8 cellular contexts compared by ENCODE assay signal in the genomic region with DNA sequence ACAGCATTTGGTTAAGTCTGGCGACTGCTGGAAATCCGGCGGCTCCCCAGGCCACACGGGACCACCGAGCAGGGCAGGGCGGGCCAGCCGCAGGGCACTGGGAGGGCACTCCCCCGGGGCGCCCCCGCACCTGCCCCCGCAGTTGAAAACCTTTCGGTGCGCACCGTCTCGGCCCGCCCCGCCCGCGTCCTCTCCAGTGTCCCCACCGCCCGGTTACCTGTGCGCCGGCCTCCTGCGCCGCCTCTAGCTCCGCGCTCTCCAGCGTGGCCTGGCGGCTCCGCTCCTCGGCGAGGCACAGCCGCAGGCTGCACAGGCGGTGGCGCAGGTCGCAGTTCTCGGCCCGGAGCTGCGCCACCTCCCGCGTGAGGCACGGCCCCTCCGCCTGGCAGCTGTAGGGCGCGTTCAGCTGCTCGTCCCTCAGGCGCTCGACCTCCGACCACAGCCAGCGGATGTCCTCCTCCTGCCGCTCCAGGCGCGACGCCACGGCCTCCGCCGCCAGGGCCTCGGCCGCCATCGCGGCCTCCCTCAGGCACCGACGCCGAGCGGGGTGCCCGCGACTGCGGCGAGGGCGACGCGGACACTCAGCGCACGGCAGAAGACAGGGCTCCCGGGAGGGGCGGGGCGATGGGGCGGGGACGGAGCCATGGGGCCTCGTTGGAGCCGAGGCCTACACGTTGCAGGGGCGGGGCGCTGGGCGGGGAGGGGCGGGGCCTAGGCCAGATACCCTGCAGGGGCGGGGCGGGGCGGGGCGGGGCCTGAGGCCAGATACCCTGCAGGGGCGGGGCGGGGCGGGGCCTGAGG. TPM values are rescaled to one million over a fixed set of nuclear protein-coding genes. Genes with fewer than 3 reads are reported as not detected.
DNase-seq lines count a peak whose midpoint lies in the region; ATAC-seq and TF ChIP-seq lines count a peak whose summit lies in the region.

A gene (minus strand): TSS at position 600 of the 801 bp plus-strand sequence. CDS start 86 bp downstream, at position 514.

- H3K27me3 Mint-ChIP-seq in activated naive CD8-positive, alpha-beta T cell treated with anti-CD3 and anti-CD28 coated beads, Interleukin-2, amount 50 U/mL, for 24 hours, result no peaks in the 10 kb centered on the region

- H3K4me3 ChIP-seq in heart left ventricle (peak within 1 kb of the TSS; percentile 71 to 98 (median 83)), upper lobe of left lung (peak within 1 kb of the TSS; percentile 59 to 89 (median 88))

- peaks cover 28% of the 10 kb centered on the region for H3K36me3 Mint-ChIP-seq in activated naive CD8-positive, alpha-beta T cell treated with anti-CD3 and anti-CD28 coated beads, Interleukin-2, amount 50 U/mL, for 24 hours (ENCODE audit: low read depth)

- TF ChIP-seq EP300 in upper lobe of left lung (IDR thresholded peaks at IDR 0.05), result no peak

- H3K4me1 Mint-ChIP-seq in activated naive CD8-positive, alpha-beta T cell treated with anti-CD3 and anti-CD28 coated beads, Interleukin-2, amount 50 U/mL, for 24 hours, result peaks cover 22% of the 10 kb centered on the region

- intact Hi-C loops in heart left ventricle (cut with DNase I) (loop anchor here in 3 of 10 donors (5.0 to 10.0 kb wide), 3 partner anchors 72 to 429 kb away; a partner anchor contains a TSS), posterior vena cava (cut with DNase I) (no loop called here)

- H3K4me1 ChIP-seq in heart left ventricle (peaks cover 0 to 16% (median 5%) of the 10 kb centered on the region in 12 donors), upper lobe of left lung (peaks cover 7 to 15% (median 14%) of the 10 kb centered on the region in 4 donors)

- H3K9me3 ChIP-seq in heart left ventricle (no peaks in the 10 kb centered on the region), upper lobe of left lung (no peaks in the 10 kb centered on the region)

- H3K27ac Mint-ChIP-seq in activated naive CD8-positive, alpha-beta T cell treated with anti-CD3 and anti-CD28 coated beads, Interleukin-2, amount 50 U/mL, for 24 hours, result peak within 1 kb of the TSS; percentile 93

- ATAC-seq in HG02610 (IDR thresholded peaks at IDR 0.05; ENCODE audit: unreplicated experiment) (peak; percentile 80), heart left ventricle (peak; percentile 98 to 99 (median 99)), upper lobe of left lung (ENCODE audit: low FRiP score in 2 of 2) (peak; percentile 98)
- ATAC-seq in activated naive CD8-positive, alpha-beta T cell treated with anti-CD3 and anti-CD28 coated beads, Interleukin-2, amount 50 U/mL, for 24 hours, result peak; percentile 88

- H3K27me3 ChIP-seq in heart left ventricle (no peaks in the 10 kb centered on the region), upper lobe of left lung (no peaks in the 10 kb centered on the region)

- H3K4me3 Mint-ChIP-seq in activated naive CD8-positive, alpha-beta T cell treated with anti-CD3 and anti-CD28 coated beads, Interleukin-2, amount 50 U/mL, for 24 hours, result peak within 1 kb of the TSS; percentile 90

- TF ChIP-seq CTCF in GM12872 (IDR thresholded peaks at IDR 0.05; ENCODE audit: insufficient read depth, low read depth, low read length), result peak; percentile 24; the same call in 1 of the 3 replicates
- peak in 4 of 12 donors; percentile 12 to 30 (median 20) for TF ChIP-seq CTCF in heart left ventricle (IDR thresholded peaks at IDR 0.05)
- TF ChIP-seq CTCF in upper lobe of left lung (IDR thresholded peaks at IDR 0.05), result peak in 4 of 6 experiments; percentile 21 to 60 (median 50)

- H3K9me3 Mint-ChIP-seq in activated naive CD8-positive, alpha-beta T cell treated with anti-CD3 and anti-CD28 coated beads, Interleukin-2, amount 50 U/mL, for 24 hours, result peaks cover 7% of the 10 kb centered on the region

- TF ChIP-seq POLR2A in heart left ventricle (IDR thresholded peaks at IDR 0.05), result peak; percentile 84 to 97
- TF ChIP-seq POLR2A in upper lobe of left lung (IDR thresholded peaks at IDR 0.05), result peak in 3 of 4 donors; percentile 56 to 97 (median 96)

- peak within 1 kb of the TSS; percentile 62 to 94 (median 88) for H3K27ac ChIP-seq in heart left ventricle
- H3K27ac ChIP-seq in upper lobe of left lung, result peak within 1 kb of the TSS; percentile 89 to 94 (median 92)

- peaks cover 0 to 34% (median 29%) of the 10 kb centered on the region in 9 donors for H3K36me3 ChIP-seq in heart left ventricle
- peaks cover 8 to 31% (median 12%) of the 10 kb centered on the region in 4 donors for H3K36me3 ChIP-seq in upper lobe of left lung

- DNase-seq in NCI-H1048 (lab: John Stamatoyannopoulos, UW), result peak; percentile 81
- DNase-seq in SW 1271 (lab: John Stamatoyannopoulos, UW), result peak; percentile 71 to 88
- DNase-seq in activated naive CD8-positive, alpha-beta T cell treated with anti-CD3 and anti-CD28 coated beads, Interleukin-2, amount 50 U/mL, for 24 hours, result peak; percentile 94
- DNase-seq in heart left ventricle, result peak; percentile 96 to 97 (median 97)
- DNase-seq in posterior vena cava (ENCODE audit: low spot score), result peak; percentile 98
- peak; percentile 95 to 100 for DNase-seq in upper lobe of left lung

- WGBS in heart left ventricle, 4 donors, result 0 to 1% (median 0%) methylated on average over 9 to 93 of the region's 93 CpGs
- WGBS in upper lobe of left lung, 2 donors, result 0% methylated on average over 9 to 27 of the region's 93 CpGs

RNA-seq across cellular contexts. Expression of the gene that starts here (rescaled TPM):
- total RNA-seq in heart left ventricle, result 10 to 100 TPM; 19.4 to 44.3 (median 38.0) TPM
- 10 to 100 TPM in 1 of 2 donors, 1 to 10 TPM in 1; 8.3 to 31.3 TPM for polyA plus RNA-seq in heart left ventricle
- total RNA-seq in posterior vena cava, result 10 to 100 TPM; 10.3 to 10.9 TPM
- 10 to 100 TPM in 5 of 6 donors, 1 to 10 TPM in 1; 8.7 to 45.1 (median 13.9) TPM for total RNA-seq in upper lobe of left lung

Comparison
In these comparisons a context has a peak if more than half of its experiments do, and no peak if none do; other contexts are left out.
1. Peak in every context shown above with its lines: DNase-seq, ATAC-seq, H3K4me3 ChIP-seq and H3K27ac ChIP-seq.